Comparison of ENCODE assay signal across 3 cellular contexts in genomic region chr19:17554968-17555479, GRCh38.
TF ChIP-seq lines count a peak whose summit lies in the region.

No MANE protein-coding gene starts in this region.

TF ChIP-seq in A549, 52 proteins besides CTCF, POLR2A, EP300 and RAD21:
- no peak for TF ChIP-seq EHMT2 (IDR thresholded peaks at IDR 0.05; ENCODE audit: low read depth)
- TF ChIP-seq CBX2 (IDR thresholded peaks at IDR 0.05; ENCODE audit: borderline replicate concordance, low read depth) = no peak
- TF ChIP-seq HOXB13 (CRISPR knock-in tag; IDR thresholded peaks at IDR 0.05; ENCODE audit: low read depth) = no peak
- peak; percentile 85 for TF ChIP-seq KDM1A (IDR thresholded peaks at IDR 0.05; ENCODE audit: low read depth)
- TF ChIP-seq CHD4 (IDR thresholded peaks at IDR 0.05; ENCODE audit: borderline replicate concordance) = peak; percentile 92; the same call in 1 of the 2 replicates
- no peak for TF ChIP-seq RFX5 (IDR thresholded peaks at IDR 0.05)
- no peak for TF ChIP-seq ZNF302 (CRISPR knock-in tag; IDR thresholded peaks at IDR 0.05)
- no peak for TF ChIP-seq JUNB (IDR thresholded peaks at IDR 0.05)
- TF ChIP-seq MAZ (IDR thresholded peaks at IDR 0.05; ENCODE audit: borderline replicate concordance, low read depth, low read length) = no peak
- no peak for TF ChIP-seq CHD2 (IDR thresholded peaks at IDR 0.05; ENCODE audit: low read length, partially characterized antibody)
- peak; percentile 52 for TF ChIP-seq MAX (IDR thresholded peaks at IDR 0.05)

TF ChIP-seq in HCT116, 20 proteins besides CTCF, POLR2A, EP300 and RAD21:
- TF ChIP-seq MAX (IDR thresholded peaks at IDR 0.05) = peak; percentile 89
- no peak for TF ChIP-seq FOSL1 (IDR thresholded peaks at IDR 0.05; ENCODE audit: low read depth)

TF ChIP-seq in K562, 482 proteins besides CTCF, POLR2A, EP300 and RAD21 (continues in another document):
- no peak for TF ChIP-seq SMAD1 (IDR thresholded peaks at IDR 0.05; ENCODE audit: low read depth, low read length, partially characterized antibody)
- TF ChIP-seq RFX1 (IDR thresholded peaks at IDR 0.05) = no peak
- no peak for TF ChIP-seq ATF1 (CRISPR knock-in tag; IDR thresholded peaks at IDR 0.05)
- peak; percentile 96 for TF ChIP-seq ATF1 (tag; IDR thresholded peaks at IDR 0.05)
- TF ChIP-seq BCOR (IDR thresholded peaks at IDR 0.05) = peak; percentile 97
- TF ChIP-seq NCOA1 (IDR thresholded peaks at IDR 0.05; ENCODE audit: low read depth) = 0 out of 2 replicates have a peak, but pooled peaks have one; percentile 41
- TF ChIP-seq ZKSCAN1 (IDR thresholded peaks at IDR 0.05; ENCODE audit: low read depth, low read length) = peak; percentile 41
- peak; percentile 75 for TF ChIP-seq CBX1 (IDR thresholded peaks at IDR 0.05; ENCODE audit: low read depth)
- no peak for TF ChIP-seq MCM7 (IDR thresholded peaks at IDR 0.05)
- TF ChIP-seq, protein P1, sequence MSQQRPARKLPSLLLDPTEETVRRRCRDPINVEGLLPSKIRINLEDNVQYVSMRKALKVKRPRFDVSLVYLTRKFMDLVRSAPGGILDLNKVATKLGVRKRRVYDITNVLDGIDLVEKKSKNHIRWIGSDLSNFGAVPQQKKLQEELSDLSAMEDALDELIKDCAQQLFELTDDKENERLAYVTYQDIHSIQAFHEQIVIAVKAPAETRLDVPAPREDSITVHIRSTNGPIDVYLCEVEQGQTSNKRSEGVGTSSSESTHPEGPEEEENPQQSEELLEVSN (IDR thresholded peaks at IDR 0.05; ENCODE audit: borderline replicate concordance in 1 of 2, extremely low read depth in 1 of 2, insufficient read depth in 1 of 2, insufficient read length in 1 of 2, low read depth in 1 of 2, low read length in 1 of 2, poor library complexity in 1 of 2, severe bottlenecking in 1 of 2) = peak in 1 of 2 experiments; percentile 43
- no peak for TF ChIP-seq RBM14 (IDR thresholded peaks at IDR 0.05; ENCODE audit: borderline replicate concordance, insufficient read depth, low read depth, low read length)
- TF ChIP-seq, protein P2, sequence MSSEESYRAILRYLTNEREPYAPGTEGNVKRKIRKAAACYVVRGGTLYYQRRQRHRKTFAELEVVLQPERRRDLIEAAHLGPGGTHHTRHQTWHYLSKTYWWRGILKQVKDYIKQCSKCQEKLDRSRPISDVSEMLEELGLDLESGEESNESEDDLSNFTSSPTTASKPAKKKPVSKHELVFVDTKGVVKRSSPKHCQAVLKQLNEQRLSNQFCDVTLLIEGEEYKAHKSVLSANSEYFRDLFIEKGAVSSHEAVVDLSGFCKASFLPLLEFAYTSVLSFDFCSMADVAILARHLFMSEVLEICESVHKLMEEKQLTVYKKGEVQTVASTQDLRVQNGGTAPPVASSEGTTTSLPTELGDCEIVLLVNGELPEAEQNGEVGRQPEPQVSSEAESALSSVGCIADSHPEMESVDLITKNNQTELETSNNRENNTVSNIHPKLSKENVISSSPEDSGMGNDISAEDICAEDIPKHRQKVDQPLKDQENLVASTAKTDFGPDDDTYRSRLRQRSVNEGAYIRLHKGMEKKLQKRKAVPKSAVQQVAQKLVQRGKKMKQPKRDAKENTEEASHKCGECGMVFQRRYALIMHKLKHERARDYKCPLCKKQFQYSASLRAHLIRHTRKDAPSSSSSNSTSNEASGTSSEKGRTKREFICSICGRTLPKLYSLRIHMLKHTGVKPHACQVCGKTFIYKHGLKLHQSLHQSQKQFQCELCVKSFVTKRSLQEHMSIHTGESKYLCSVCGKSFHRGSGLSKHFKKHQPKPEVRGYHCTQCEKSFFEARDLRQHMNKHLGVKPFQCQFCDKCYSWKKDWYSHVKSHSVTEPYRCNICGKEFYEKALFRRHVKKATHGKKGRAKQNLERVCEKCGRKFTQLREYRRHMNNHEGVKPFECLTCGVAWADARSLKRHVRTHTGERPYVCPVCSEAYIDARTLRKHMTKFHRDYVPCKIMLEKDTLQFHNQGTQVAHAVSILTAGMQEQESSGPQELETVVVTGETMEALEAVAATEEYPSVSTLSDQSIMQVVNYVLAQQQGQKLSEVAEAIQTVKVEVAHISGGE (CRISPR knock-in tag; IDR thresholded peaks at IDR 0.05) = no peak
- TF ChIP-seq, protein P3, sequence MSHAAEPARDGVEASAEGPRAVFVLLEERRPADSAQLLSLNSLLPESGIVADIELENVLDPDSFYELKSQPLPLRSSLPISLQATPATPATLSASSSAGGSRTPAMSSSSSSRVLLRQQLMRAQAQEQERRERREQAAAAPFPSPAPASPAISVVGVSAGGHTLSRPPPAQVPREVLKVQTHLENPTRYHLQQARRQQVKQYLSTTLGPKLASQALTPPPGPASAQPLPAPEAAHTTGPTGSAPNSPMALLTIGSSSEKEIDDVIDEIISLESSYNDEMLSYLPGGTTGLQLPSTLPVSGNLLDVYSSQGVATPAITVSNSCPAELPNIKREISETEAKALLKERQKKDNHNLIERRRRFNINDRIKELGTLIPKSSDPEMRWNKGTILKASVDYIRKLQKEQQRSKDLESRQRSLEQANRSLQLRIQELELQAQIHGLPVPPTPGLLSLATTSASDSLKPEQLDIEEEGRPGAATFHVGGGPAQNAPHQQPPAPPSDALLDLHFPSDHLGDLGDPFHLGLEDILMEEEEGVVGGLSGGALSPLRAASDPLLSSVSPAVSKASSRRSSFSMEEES (CRISPR knock-in tag; IDR thresholded peaks at IDR 0.05) = no peak
- TF ChIP-seq ETV1 (tag; conservative IDR thresholded peaks at IDR 0.05; ENCODE audit: low read depth) = no peak
- no peak for TF ChIP-seq ZBTB5 (IDR thresholded peaks at IDR 0.05)
- no peak for TF ChIP-seq ZNF655 (CRISPR knock-in tag; IDR thresholded peaks at IDR 0.05)
- TF ChIP-seq ZSCAN29 (IDR thresholded peaks at IDR 0.05) = no peak
- no peak for TF ChIP-seq ZNF253 (CRISPR knock-in tag; conservative IDR thresholded peaks at IDR 0.05)
- 0 out of 4 replicates have a peak, but pooled peaks of 1 of the 2 experiments have one; percentile 32 for TF ChIP-seq FOXA3 (CRISPR knock-in tag; conservative IDR thresholded peaks at IDR 0.05 in 1 of 2, IDR thresholded peaks at IDR 0.05 in 1 of 2)
- no peak for TF ChIP-seq SIN3B (IDR thresholded peaks at IDR 0.05; ENCODE audit: low read depth)
- TF ChIP-seq SPI1 (IDR thresholded peaks at IDR 0.05; ENCODE audit: borderline replicate concordance, low read depth, low read length) = no peak
- TF ChIP-seq OTX1 (CRISPR knock-in tag; IDR thresholded peaks at IDR 0.05) = 0 out of 2 replicates have a peak, but pooled peaks have one; percentile 51
- TF ChIP-seq XRCC5 (IDR thresholded peaks at IDR 0.05; ENCODE audit: low read depth, low read length) = no peak
- TF ChIP-seq PRDM10 (IDR thresholded peaks at IDR 0.05; ENCODE audit: partially characterized antibody) = peak; percentile 33
- no peak for TF ChIP-seq POLR3A (IDR thresholded peaks at IDR 0.05; ENCODE audit: borderline replicate concordance, extremely low read depth, insufficient read depth, insufficient read length)
- TF ChIP-seq CHCHD3 (CRISPR knock-in tag; IDR thresholded peaks at IDR 0.05) = no peak
- no peak for TF ChIP-seq ZNF586 (CRISPR knock-in tag; conservative IDR thresholded peaks at IDR 0.05)
- no peak for TF ChIP-seq MAFF (IDR thresholded peaks at IDR 0.05; ENCODE audit: low read length)
- peak; percentile 22; the same call in 1 of the 2 replicates for TF ChIP-seq MTA2 (IDR thresholded peaks at IDR 0.05; ENCODE audit: low read depth)
- 0 out of 2 replicates have a peak, but pooled peaks have one; percentile 25 for TF ChIP-seq ERF (CRISPR knock-in tag; IDR thresholded peaks at IDR 0.05)
- TF ChIP-seq DMBX1 (CRISPR knock-in tag; IDR thresholded peaks at IDR 0.05; ENCODE audit: borderline replicate concordance) = no peak
- TF ChIP-seq ZNF174 (CRISPR knock-in tag; IDR thresholded peaks at IDR 0.05) = no peak
- TF ChIP-seq MXD1 (CRISPR knock-in tag; IDR thresholded peaks at IDR 0.05; ENCODE audit: borderline replicate concordance, poor library complexity, severe bottlenecking) = no peak
- TF ChIP-seq, protein P4, sequence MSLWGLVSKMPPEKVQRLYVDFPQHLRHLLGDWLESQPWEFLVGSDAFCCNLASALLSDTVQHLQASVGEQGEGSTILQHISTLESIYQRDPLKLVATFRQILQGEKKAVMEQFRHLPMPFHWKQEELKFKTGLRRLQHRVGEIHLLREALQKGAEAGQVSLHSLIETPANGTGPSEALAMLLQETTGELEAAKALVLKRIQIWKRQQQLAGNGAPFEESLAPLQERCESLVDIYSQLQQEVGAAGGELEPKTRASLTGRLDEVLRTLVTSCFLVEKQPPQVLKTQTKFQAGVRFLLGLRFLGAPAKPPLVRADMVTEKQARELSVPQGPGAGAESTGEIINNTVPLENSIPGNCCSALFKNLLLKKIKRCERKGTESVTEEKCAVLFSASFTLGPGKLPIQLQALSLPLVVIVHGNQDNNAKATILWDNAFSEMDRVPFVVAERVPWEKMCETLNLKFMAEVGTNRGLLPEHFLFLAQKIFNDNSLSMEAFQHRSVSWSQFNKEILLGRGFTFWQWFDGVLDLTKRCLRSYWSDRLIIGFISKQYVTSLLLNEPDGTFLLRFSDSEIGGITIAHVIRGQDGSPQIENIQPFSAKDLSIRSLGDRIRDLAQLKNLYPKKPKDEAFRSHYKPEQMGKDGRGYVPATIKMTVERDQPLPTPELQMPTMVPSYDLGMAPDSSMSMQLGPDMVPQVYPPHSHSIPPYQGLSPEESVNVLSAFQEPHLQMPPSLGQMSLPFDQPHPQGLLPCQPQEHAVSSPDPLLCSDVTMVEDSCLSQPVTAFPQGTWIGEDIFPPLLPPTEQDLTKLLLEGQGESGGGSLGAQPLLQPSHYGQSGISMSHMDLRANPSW (CRISPR knock-in tag; IDR thresholded peaks at IDR 0.05) = no peak
- no peak for TF ChIP-seq MYC (IDR thresholded peaks at IDR 0.05; ENCODE audit: low read depth, low read length)
- TF ChIP-seq MYC (CRISPR knock-in tag; IDR thresholded peaks at IDR 0.05; ENCODE audit: borderline replicate concordance, low read depth) = 0 out of 2 replicates have a peak, but pooled peaks have one; percentile 46
- TF ChIP-seq RBM25 (IDR thresholded peaks at IDR 0.05; ENCODE audit: low read depth, low read length, severe bottlenecking) = peak; percentile 52
- peak; percentile 21 to 22; a peak in 1 of 4 replicates for TF ChIP-seq NRF1 (conservative IDR thresholded peaks at IDR 0.05 in 1 of 2, IDR thresholded peaks at IDR 0.05 in 1 of 2)
- TF ChIP-seq BRD9 (IDR thresholded peaks at IDR 0.05; ENCODE audit: low read depth, partially characterized antibody) = peak; percentile 31
- 0 out of 2 replicates have a peak, but pooled peaks have one; percentile 37 for TF ChIP-seq HDGF (IDR thresholded peaks at IDR 0.05)
- no peak for TF ChIP-seq POLR2AphosphoS5 (IDR thresholded peaks at IDR 0.05; ENCODE audit: control insufficient read depth, insufficient read depth, low read depth, low read length)
- TF ChIP-seq LEF1 (IDR thresholded peaks at IDR 0.05) = 0 out of 2 replicates have a peak, but pooled peaks have one; percentile 14
- peak in 1 of 2 experiments; percentile 51; a peak in 1 of 4 replicates for TF ChIP-seq HDAC1 (IDR thresholded peaks at IDR 0.05)
- peak; percentile 71 for TF ChIP-seq HNRNPLL (IDR thresholded peaks at IDR 0.05; ENCODE audit: low read depth, low read length, poor library complexity, severe bottlenecking)
